15 cellular contexts compared by ENCODE assay signal in the genomic region with DNA sequence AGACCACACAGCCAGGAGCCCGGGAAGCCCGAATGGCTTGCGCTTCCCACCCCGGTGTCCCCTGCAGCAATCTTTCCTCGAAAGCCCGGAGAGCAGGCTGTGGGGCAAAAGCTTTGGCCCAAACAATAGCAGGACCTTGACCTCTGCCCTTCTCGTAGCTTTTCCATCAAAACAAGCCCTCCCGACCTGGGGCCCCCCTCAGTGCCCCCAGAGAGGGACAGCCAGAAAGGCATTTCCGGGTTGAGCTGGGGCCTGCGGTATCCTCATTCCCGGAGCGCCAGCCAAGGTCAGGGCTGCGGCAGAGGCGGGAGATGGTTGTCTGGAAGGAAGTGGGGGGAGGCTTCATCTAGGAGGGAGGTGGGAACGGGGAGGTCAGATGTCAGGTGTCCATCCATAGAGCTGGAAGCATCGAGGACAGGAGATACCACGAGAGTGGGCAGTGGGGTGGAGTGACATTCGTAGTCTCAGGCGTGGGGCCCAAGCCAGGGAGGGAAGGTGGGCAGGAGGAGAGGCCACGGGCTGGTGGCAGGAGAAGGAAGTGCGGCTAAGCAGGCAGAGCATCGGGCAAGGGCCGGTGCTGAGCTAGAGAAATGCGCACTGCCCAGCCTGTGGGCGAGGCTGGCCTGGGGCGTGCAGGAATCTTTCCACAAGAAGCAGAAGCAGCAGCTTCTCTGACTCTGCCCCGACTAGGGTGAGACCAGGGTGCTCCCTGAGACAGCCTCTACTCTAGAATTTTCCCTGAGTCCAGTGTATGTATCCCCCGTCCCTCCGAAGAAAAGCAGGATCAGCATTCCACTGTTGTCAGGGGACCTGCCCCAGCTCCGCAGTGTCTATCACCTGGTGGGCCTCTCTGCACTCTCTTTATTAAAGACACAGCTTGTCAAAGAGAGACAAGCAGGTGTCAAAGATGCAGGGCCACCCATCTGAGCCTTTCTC. TPM values are rescaled to one million over a fixed set of nuclear protein-coding genes. Genes with fewer than 3 reads are reported as not detected.
A peak's percentile ranks its signal among the peaks of the same experiment; 100 is the strongest.
DNase-seq lines count a peak whose midpoint lies in the region; ATAC-seq and TF ChIP-seq lines count a peak whose summit lies in the region.
"Had no signal": no experiment of that assay in that cellular context is flagged by ENCODE, and none has a peak within 500 bp of the region (broad histone marks: within the 10 kb centered on the region; RNA-seq: fewer than 3 reads in every experiment).

No MANE protein-coding gene starts in this region.

- H3K4me2 ChIP-seq in smooth muscle cell, result peak overlapping the region; percentile 51
- H3K4me2 ChIP-seq: BLaER1 had no signal

- no peaks in the 10 kb centered on the region for H3F3A ChIP-seq in smooth muscle cell (ENCODE audit: low read depth)

- no peak for TF ChIP-seq POLR2A in uterus (IDR thresholded peaks at IDR 0.05)

- H3K27ac ChIP-seq in HUES48 (ENCODE audit: low read depth, low read length) (peak overlapping the region; percentile 83), brain microvascular endothelial cell (no peak overlapping the region), liver (ENCODE audit: low read depth in 1 of 2, low read length in 2 of 2) (no peak overlapping the region), smooth muscle cell (ENCODE audit: low read depth) (no peak overlapping the region), uterus (no peak overlapping the region)
- H3K27ac ChIP-seq: BLaER1, parathyroid adenoma had no signal

- H3K36me3 ChIP-seq in HUES48 (ENCODE audit: control insufficient read depth, insufficient read depth, low read length) (no peaks in the 10 kb centered on the region; the same call in 1 of the 2 replicates), brain microvascular endothelial cell (replicated peaks) (no peaks in the 10 kb centered on the region), liver (ENCODE audit: control insufficient read depth in 4 of 4, insufficient read depth in 3 of 4, low read depth in 1 of 4, low read length in 3 of 4) (peaks cover 0 to 19% (median under 1%) of the 10 kb centered on the region in 4 donors), smooth muscle cell (ENCODE audit: low read depth) (no peaks in the 10 kb centered on the region), uterus (no peaks in the 10 kb centered on the region)
- H3K36me3 ChIP-seq: BLaER1 had no signal

- no peak for TF ChIP-seq RAD21 in liver (IDR thresholded peaks at IDR 0.05)

- no peaks in the 10 kb centered on the region for H3K79me2 ChIP-seq in smooth muscle cell (ENCODE audit: low read depth)
- H3K79me2 ChIP-seq: parathyroid adenoma had no signal

- H4K20me1 ChIP-seq in smooth muscle cell (ENCODE audit: low read depth), result no peaks in the 10 kb centered on the region

- H3K27me3 ChIP-seq in HUES48 (ENCODE audit: control insufficient read depth, insufficient read depth, low read length) (peaks cover 9% of the 10 kb centered on the region), brain microvascular endothelial cell (replicated peaks) (no peaks in the 10 kb centered on the region), liver (ENCODE audit: control insufficient read depth in 4 of 4, insufficient read depth in 4 of 4, low read length in 3 of 4) (no peaks in the 10 kb centered on the region), smooth muscle cell (ENCODE audit: low read depth) (no peaks in the 10 kb centered on the region), uterus (no peaks in the 10 kb centered on the region)

- H3K4me1 ChIP-seq in HUES48 (ENCODE audit: control insufficient read depth, insufficient read depth, low read length), result peaks cover 34% of the 10 kb centered on the region
- peaks cover 0 to 15% (median 9%) of the 10 kb centered on the region in 4 donors for H3K4me1 ChIP-seq in liver (ENCODE audit: control insufficient read depth in 4 of 4, insufficient read depth in 4 of 4, low read length in 3 of 4)
- H3K4me1 ChIP-seq in smooth muscle cell (ENCODE audit: low read depth), result peaks cover 21% of the 10 kb centered on the region
- H3K4me1 ChIP-seq in uterus, result peaks cover 0 to 9% of the 10 kb centered on the region in 2 donors
- H3K4me1 ChIP-seq: parathyroid adenoma had no signal

- TF ChIP-seq CTCF in brain microvascular endothelial cell (IDR thresholded peaks at IDR 0.05; ENCODE audit: low read depth, low read length, missing control alignments), result peak; percentile 25
- no peak for TF ChIP-seq CTCF in liver (IDR thresholded peaks at IDR 0.05; ENCODE audit: low read depth, low read length, missing input control)
- no peak for TF ChIP-seq CTCF in smooth muscle cell (IDR thresholded peaks at IDR 0.05; ENCODE audit: borderline replicate concordance, insufficient read depth, poor library complexity, severe bottlenecking)
- no peak for TF ChIP-seq CTCF in uterus (IDR thresholded peaks at IDR 0.05)

- no peak overlapping the region; the same call in 1 of the 2 replicates for H3K4me3 ChIP-seq in HUES48 (ENCODE audit: low read depth, low read length)
- no peak overlapping the region for H3K4me3 ChIP-seq in brain microvascular endothelial cell (ENCODE audit: low read depth, low read length)
- no peak overlapping the region for H3K4me3 ChIP-seq in liver (ENCODE audit: low read depth in 1 of 3, low read length in 3 of 3)
- no peak overlapping the region for H3K4me3 ChIP-seq in smooth muscle cell
- H3K4me3 ChIP-seq in uterus, result no peak overlapping the region
- H3K4me3 ChIP-seq: BLaER1 had no signal

- H3K9me3 ChIP-seq in HUES48 (ENCODE audit: control insufficient read depth, insufficient read depth, low read length) (no peaks in the 10 kb centered on the region), liver (ENCODE audit: control insufficient read depth in 4 of 4, low read length in 3 of 4) (no peaks in the 10 kb centered on the region), smooth muscle cell (replicated peaks; ENCODE audit: low read depth) (no peaks in the 10 kb centered on the region), uterus (no peaks in the 10 kb centered on the region)
- H3K9me3 ChIP-seq: BLaER1 had no signal

- WGBS in liver, result 63% methylated on average over 30 of the region's 30 CpGs
- WGBS in smooth muscle cell (ENCODE audit: low lambda C conversion rate), result 49% methylated on average over 30 of the region's 30 CpGs

- ATAC-seq in GM21717 (IDR thresholded peaks at IDR 0.05; ENCODE audit: unreplicated experiment), result no peak
- ATAC-seq in HG03342 (IDR thresholded peaks at IDR 0.05; ENCODE audit: unreplicated experiment), result no peak
- ATAC-seq: activated naive CD8-positive, alpha-beta T cell treated with anti-CD3 and anti-CD28 coated beads, Interleukin-2, amount 50 U/mL, for 24 hours; esophagus mucosa had no signal

- in situ Hi-C loops in brain microvascular endothelial cell (cut with HindIII; ENCODE audit: low pct_ligation_motif_present, low sequenced_read_pairs), result no loop called here

- DNase-seq in brain microvascular endothelial cell (no peak), smooth muscle cell (lab: John Stamatoyannopoulos, UW; ENCODE audit: unreplicated experiment) (no peak), T1000 (lab: John Stamatoyannopoulos, UW) (no peak), uterus (no peak)
- DNase-seq: activated naive CD8-positive, alpha-beta T cell treated with anti-CD3 and anti-CD28 coated beads, Interleukin-2, amount 50 U/mL, for 24 hours; DMS79 treated with DMSO at 0.1 percent for 48 hours; NCI-H1048; NCI-H446 had no signal

- peak overlapping the region; percentile 37 for H2AFZ ChIP-seq in smooth muscle cell (ENCODE audit: low read depth)
- H2AFZ ChIP-seq: parathyroid adenoma had no signal

- H3K9ac ChIP-seq in HUES48 (ENCODE audit: low read depth, low read length) (no peak overlapping the region), liver (ENCODE audit: low read depth in 1 of 2, low read length in 2 of 2) (no peak overlapping the region), smooth muscle cell (ENCODE audit: low read depth) (no peak overlapping the region)
- H3K9ac ChIP-seq: BLaER1, parathyroid adenoma had no signal

- intact Hi-C loops in uterus (cut with DNase I; ENCODE audit: low total_unique reads), result no loop called here

TF ChIP-seq in liver, 16 proteins besides CTCF, POLR2A, EP300 and RAD21:
- peak; percentile 99 for TF ChIP-seq NR2F2 (IDR thresholded peaks at IDR 0.05)
- TF ChIP-seq EGR1 (IDR thresholded peaks at IDR 0.05; ENCODE audit: low read depth in 2 of 2), result no peak

RNA-seq across cellular contexts. Expression of gene PDGFB, which starts 14.3 kb away (rescaled TPM):
- 1 to 10 TPM in 1 of 2 donors, under 1 TPM in 1; 0.98 to 2.5 TPM for total RNA-seq in liver
- polyA plus RNA-seq in liver, result 1 to 10 TPM in 1 of 2 donors, under 1 TPM in 1; 0.25 to 4.5 TPM
- total RNA-seq in smooth muscle cell, result 1.9 and 2.1 TPM in 2 replicates
- polyA plus RNA-seq in smooth muscle cell, result 0.31 and 3.0 TPM in 2 replicates
- total RNA-seq in uterus, result 10 to 100 TPM in 1 of 4 donors, 1 to 10 TPM in 3; 2.0 to 24.8 (median 5.6) TPM
